Comparison of ENCODE assay signal across 19 cellular contexts in genomic region chr4:103422467-103423219, GRCh38.
DNase-seq lines count a peak whose midpoint lies in the region; ATAC-seq, FAIRE-seq and TF ChIP-seq lines count a peak whose summit lies in the region.
"Had no signal": no experiment of that assay in that cellular context is flagged by ENCODE, and none has a peak within 500 bp of the region (broad histone marks: within the 10 kb centered on the region; RNA-seq: fewer than 3 reads in every experiment).

No MANE protein-coding gene starts in this region.

- no TSS peak for BruUV-seq in PC-3 (replicated peaks; lab: Mats Ljungman, UMichigan)

- intact Hi-C loops in PC-3 (cut with micrococcal nuclease): no loop called here
- intact Hi-C loops in activated T-helper 1 cell treated with anti-CD3 and anti-CD28 coated beads, Interleukin-12 subunit alpha, Interleukin-12 subunit beta, Interleukin-2, Interleukin-4 antibody, amounts not matched to agents 30 ng/mL and 10 ng/mL and 1 ng/mL, durations not matched to agents 14 hours and 24 hours and 36 hours (cut with micrococcal nuclease): no loop called here

- H3K4me1 ChIP-seq in PC-3 (ENCODE audit: insufficient read depth, low read length): peaks cover 29% of the 10 kb centered on the region
- no peaks in the 10 kb centered on the region for H3K4me1 ChIP-seq in mesendoderm (ENCODE audit: control insufficient read depth, low read depth, low read length)
- H3K4me1 ChIP-seq: BE2C had no signal

- no peak for DNase-seq in D721Med (ENCODE audit: insufficient read length, low spot score)
- peak; percentile 25 for DNase-seq in PC-3
- DNase-seq in epithelial cell of esophagus (ENCODE audit: low read depth): peak; percentile 42
- no peak for DNase-seq in mesendoderm
- no peak for DNase-seq in activated T-helper 1 cell treated with anti-CD3 and anti-CD28 coated beads, Interleukin-12 subunit alpha, Interleukin-12 subunit beta, Interleukin-2, Interleukin-4 antibody, amounts not matched to agents 30 ng/mL and 10 ng/mL and 1 ng/mL, durations not matched to agents 14 hours and 24 hours and 36 hours (ENCODE audit: low spot score)
- DNase-seq in HEK293T (ENCODE audit: extremely low spot score): no peak
- DNase-seq in foreskin fibroblast: no peak
- DNase-seq: BE2C, DMS79, H7, Karpas-422, NCI-H1417, NCI-H1694 treated with DMSO at 0.1 percent for 48 hours, NCI-H2107, NCI-H446 treated with DMSO at 0.1 percent for 48 hours, NCI-H526 treated with DMSO at 0.1 percent for 48 hours, OCI-M1, SHP77 had no signal

- H3K79me1 ChIP-seq in mesendoderm (ENCODE audit: low read length): no peaks in the 10 kb centered on the region

- H3K27me3 Mint-ChIP-seq in activated T-helper 1 cell treated with anti-CD3 and anti-CD28 coated beads, Interleukin-12 subunit alpha, Interleukin-12 subunit beta, Interleukin-2, Interleukin-4 antibody, amounts not matched to agents 30 ng/mL and 10 ng/mL and 1 ng/mL, durations not matched to agents 14 hours and 24 hours and 36 hours (ENCODE audit: insufficient read depth): peaks cover 2% of the 10 kb centered on the region

- H3K36me3 Mint-ChIP-seq in activated T-helper 1 cell treated with anti-CD3 and anti-CD28 coated beads, Interleukin-12 subunit alpha, Interleukin-12 subunit beta, Interleukin-2, Interleukin-4 antibody, amounts not matched to agents 30 ng/mL and 10 ng/mL and 1 ng/mL, durations not matched to agents 14 hours and 24 hours and 36 hours (ENCODE audit: low read depth): no peaks in the 10 kb centered on the region

- ATAC-seq in PC-3: peak; percentile 38
- ATAC-seq: GM12878 had no signal

- peak; percentile 11 for FAIRE-seq in D721Med (lab: Jason Lieb, UNC)
- FAIRE-seq: GM12878 had no signal

- H3K27me3 ChIP-seq in PC-3 (ENCODE audit: low read length) (no peaks in the 10 kb centered on the region), mesendoderm (ENCODE audit: insufficient read depth, low read length, poor library complexity) (no peaks in the 10 kb centered on the region)
- H3K27me3 ChIP-seq: BE2C had no signal

- H3K4me1 Mint-ChIP-seq in activated T-helper 1 cell treated with anti-CD3 and anti-CD28 coated beads, Interleukin-12 subunit alpha, Interleukin-12 subunit beta, Interleukin-2, Interleukin-4 antibody, amounts not matched to agents 30 ng/mL and 10 ng/mL and 1 ng/mL, durations not matched to agents 14 hours and 24 hours and 36 hours (ENCODE audit: low read depth): no peaks in the 10 kb centered on the region

- no peak overlapping the region for H2BK5ac ChIP-seq in mesendoderm (ENCODE audit: low read length)

- H3K79me2 ChIP-seq in PC-3 (ENCODE audit: low read length) (no peaks in the 10 kb centered on the region), mesendoderm (ENCODE audit: control insufficient read depth, insufficient read depth, low read length) (no peaks in the 10 kb centered on the region)

- peak overlapping the region; percentile 36 for H2BK15ac ChIP-seq in mesendoderm (replicated peaks; ENCODE audit: low read depth)

- H2BK120ac ChIP-seq in mesendoderm (ENCODE audit: low read depth, low read length): no peak overlapping the region

- H2AFZ ChIP-seq in PC-3 (ENCODE audit: low read length): no peak overlapping the region

- no peak overlapping the region for H2AK5ac ChIP-seq in mesendoderm (ENCODE audit: low read length)

- H3K56ac ChIP-seq in mesendoderm (ENCODE audit: low read length): no peak overlapping the region

- no peak overlapping the region for H3K4me3 ChIP-seq in PC-3 (ENCODE audit: low read length)
- H3K4me3 ChIP-seq in epithelial cell of esophagus (ENCODE audit: low read length): no peak overlapping the region
- H3K4me3 ChIP-seq in mesendoderm (ENCODE audit: low read length): no peak overlapping the region
- H3K4me3 ChIP-seq in foreskin fibroblast (ENCODE audit: low read depth in 1 of 2, low read length in 2 of 2): no peak overlapping the region
- H3K4me3 ChIP-seq: GM12878 had no signal

- H3K9me3 Mint-ChIP-seq in activated T-helper 1 cell treated with anti-CD3 and anti-CD28 coated beads, Interleukin-12 subunit alpha, Interleukin-12 subunit beta, Interleukin-2, Interleukin-4 antibody, amounts not matched to agents 30 ng/mL and 10 ng/mL and 1 ng/mL, durations not matched to agents 14 hours and 24 hours and 36 hours: no peaks in the 10 kb centered on the region

- TF ChIP-seq CTCF in D721Med (IDR thresholded peaks at IDR 0.05; ENCODE audit: insufficient read depth, missing control alignments): no peak
- no peak for TF ChIP-seq CTCF in PC-3 (conservative IDR thresholded peaks at IDR 0.05; ENCODE audit: low read depth, low read length)
- TF ChIP-seq CTCF in epithelial cell of esophagus (IDR thresholded peaks at IDR 0.05; ENCODE audit: insufficient read depth, low read depth, low read length, missing control alignments): no peak
- no peak for TF ChIP-seq CTCF in foreskin fibroblast (IDR thresholded peaks at IDR 0.05; ENCODE audit: low read depth, low read length)

- H4K20me1 ChIP-seq in PC-3 (ENCODE audit: low read length): no peaks in the 10 kb centered on the region

- no peak overlapping the region for H3K18ac ChIP-seq in mesendoderm (ENCODE audit: low read length)

- H3K27ac Mint-ChIP-seq in activated T-helper 1 cell treated with anti-CD3 and anti-CD28 coated beads, Interleukin-12 subunit alpha, Interleukin-12 subunit beta, Interleukin-2, Interleukin-4 antibody, amounts not matched to agents 30 ng/mL and 10 ng/mL and 1 ng/mL, durations not matched to agents 14 hours and 24 hours and 36 hours: no peak overlapping the region

- no peak overlapping the region for H4K5ac ChIP-seq in mesendoderm (ENCODE audit: low read length)

- no peaks in the 10 kb centered on the region for H3K9me3 ChIP-seq in PC-3 (ENCODE audit: low read length)
- H3K9me3 ChIP-seq: BE2C had no signal

- CTCF ChIA-PET in PC-3 (lab: Charles Lee): no interaction called here
- CTCF ChIA-PET in HEK293T (lab: Yijun Ruan, JAX): no interaction called here

- no peak overlapping the region for H4K8ac ChIP-seq in mesendoderm (ENCODE audit: low read depth, low read length)

- H3F3A ChIP-seq in PC-3 (ENCODE audit: low read length, unreplicated experiment): no peaks in the 10 kb centered on the region

- WGBS in mesendoderm (ENCODE audit: extremely low coverage, insufficient coverage, low lambda C conversion rate): no CpG with 5 or more reads among the region's 2 CpGs

- no peak overlapping the region for H3K9ac ChIP-seq in PC-3 (ENCODE audit: low read length)
- no peak overlapping the region for H3K9ac ChIP-seq in mesendoderm (ENCODE audit: low read length)

- H3K36me3 ChIP-seq in PC-3 (ENCODE audit: low read depth, low read length) (no peaks in the 10 kb centered on the region), mesendoderm (ENCODE audit: control insufficient read depth, insufficient read depth, low read length) (no peaks in the 10 kb centered on the region)
- H3K36me3 ChIP-seq: BE2C had no signal

- H3K9me2 ChIP-seq in PC-3 (replicated peaks; ENCODE audit: low read length): no peaks in the 10 kb centered on the region

- no peak overlapping the region for H3K23ac ChIP-seq in mesendoderm (ENCODE audit: low read length)

- no peak overlapping the region for H3K4me3 Mint-ChIP-seq in activated T-helper 1 cell treated with anti-CD3 and anti-CD28 coated beads, Interleukin-12 subunit alpha, Interleukin-12 subunit beta, Interleukin-2, Interleukin-4 antibody, amounts not matched to agents 30 ng/mL and 10 ng/mL and 1 ng/mL, durations not matched to agents 14 hours and 24 hours and 36 hours

- H3K4ac ChIP-seq in mesendoderm (ENCODE audit: low read depth, low read length): no peak overlapping the region

- 0 out of 2 replicates have a peak overlapping the region, but pooled peaks have one; percentile 11 for H3K4me2 ChIP-seq in PC-3 (ENCODE audit: low read length)
- no peak overlapping the region for H3K4me2 ChIP-seq in mesendoderm (ENCODE audit: low read length)

- POLR2A ChIA-PET in PC-3 (lab: Charles Lee; ENCODE audit: unreplicated experiment) (no interaction called here), HEK293T (lab: Yijun Ruan, JAX) (no interaction called here)

- H3K27ac ChIP-seq in PC-3 (ENCODE audit: low read length) (no peak overlapping the region), mesendoderm (ENCODE audit: low read depth, low read length) (no peak overlapping the region)

TF ChIP-seq in HEK293T, 16 proteins besides CTCF, POLR2A, EP300 and RAD21:
- TF ChIP-seq BHLHE40 (IDR thresholded peaks at IDR 0.05; ENCODE audit: borderline replicate concordance) (no peak), FOXK2 (IDR thresholded peaks at IDR 0.05) (no peak), LEF1 (IDR thresholded peaks at IDR 0.05; ENCODE audit: borderline replicate concordance) (no peak), TARDBP (IDR thresholded peaks at IDR 0.05) (no peak), L3MBTL2 (conservative IDR thresholded peaks at IDR 0.05) (no peak), PKNOX1 (IDR thresholded peaks at IDR 0.05) (no peak), NFRKB (IDR thresholded peaks at IDR 0.05) (no peak), SUZ12 (IDR thresholded peaks at IDR 0.05) (no peak), HDGF (IDR thresholded peaks at IDR 0.05; ENCODE audit: borderline replicate concordance) (no peak), FOXM1 (IDR thresholded peaks at IDR 0.05; ENCODE audit: borderline replicate concordance) (no peak), ARNT (IDR thresholded peaks at IDR 0.05) (no peak), CTBP1 (IDR thresholded peaks at IDR 0.05; ENCODE audit: borderline replicate concordance) (no peak), ELF4 (IDR thresholded peaks at IDR 0.05) (no peak), FOXA1 (IDR thresholded peaks at IDR 0.05) (no peak), ZNF384 (IDR thresholded peaks at IDR 0.05) (no peak)

Comparison
In these comparisons a context has a peak if more than half of its experiments do, and no peak if none do; other contexts are left out.
1. DNase-seq: peak in PC-3 (single experiment) and epithelial cell of esophagus (single experiment); none in D721Med (single experiment), mesendoderm (single experiment), activated T-helper 1 cell treated with anti-CD3 and anti-CD28 coated beads, Interleukin-12 subunit alpha, Interleukin-12 subunit beta, Interleukin-2, Interleukin-4 antibody, amounts not matched to agents 30 ng/mL and 10 ng/mL and 1 ng/mL, durations not matched to agents 14 hours and 24 hours and 36 hours (single experiment), HEK293T (single experiment) and foreskin fibroblast (0 of 2).